Comparison of ENCODE assay signal across 20 cellular contexts in the genomic region with DNA sequence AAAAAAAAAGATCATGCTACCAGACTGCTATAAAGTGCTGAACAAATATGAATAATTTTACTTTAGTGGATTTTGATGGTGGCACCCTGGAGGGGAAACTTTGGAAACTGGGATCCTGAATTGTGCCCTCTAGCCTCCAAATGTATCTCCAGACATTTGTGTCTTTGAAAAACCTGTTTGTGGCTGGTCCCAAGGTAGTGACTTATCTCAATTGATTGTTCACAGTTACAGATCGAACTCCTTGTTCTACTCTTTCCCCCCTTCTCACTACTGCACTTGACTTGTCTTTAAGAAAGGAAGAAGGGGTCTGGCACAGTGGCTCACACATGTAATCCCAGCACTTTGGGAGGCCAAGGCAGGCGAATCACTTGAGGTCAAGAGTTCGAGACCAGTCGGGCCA. TPM values are rescaled to one million over a fixed set of nuclear protein-coding genes. Genes with fewer than 3 reads are reported as not detected.
A peak's percentile ranks its signal among the peaks of the same experiment; 100 is the strongest.
DNase-seq lines count a peak whose midpoint lies in the region; ATAC-seq, FAIRE-seq and TF ChIP-seq lines count a peak whose summit lies in the region.
"Had no signal": no experiment of that assay in that cellular context is flagged by ENCODE, and none has a peak within 500 bp of the region (broad histone marks: within the 10 kb centered on the region; RNA-seq: fewer than 3 reads in every experiment).

No MANE protein-coding gene starts in this region.

- H3K4me3 ChIP-seq in GM12878 (no peak overlapping the region), kidney (ENCODE audit: low read length in 2 of 2) (no peak overlapping the region), MG63 (no peak overlapping the region)
- H3K4me3 ChIP-seq: BLaER1 had no signal

- no peaks in the 10 kb centered on the region for H3K36me3 ChIP-seq in GM12878 (ENCODE audit: control insufficient read depth in 2 of 2, insufficient read depth in 2 of 2, low read length in 1 of 2)
- peaks cover 3 to 4% of the 10 kb centered on the region in 2 donors for H3K36me3 ChIP-seq in kidney (ENCODE audit: control insufficient read depth in 1 of 2, insufficient read depth in 2 of 2, low read length in 2 of 2)
- H3K36me3 ChIP-seq in MG63 = no peaks in the 10 kb centered on the region
- H3K36me3 ChIP-seq: BLaER1 had no signal

- RAD21 ChIA-PET in GM12878 (lab: Charles Lee; ENCODE audit: unreplicated experiment) = no interaction called here

- no peak overlapping the region for H2AFZ ChIP-seq in GM12878 (ENCODE audit: control insufficient read depth, low read depth, low read length)

- in situ Hi-C loops in GM12878 (cut with MboI) = no loop called here

- H3K27ac ChIP-seq in GM12878 (ENCODE audit: control insufficient read depth, insufficient read depth) = no peak overlapping the region
- no peak overlapping the region for H3K27ac ChIP-seq in kidney (ENCODE audit: low read depth in 2 of 2, low read length in 2 of 2)
- H3K27ac ChIP-seq: BLaER1, C4-2B had no signal

- intact Hi-C loops in GM12878 (cut with micrococcal nuclease; ENCODE audit: unreplicated experiment) = no loop called here
- intact Hi-C loops in kidney (cut with DNase I) = no loop called here

- no peak overlapping the region for H3K4me2 ChIP-seq in GM12878 (ENCODE audit: control insufficient read depth, insufficient read depth)
- H3K4me2 ChIP-seq: BLaER1 had no signal

- no peaks in the 10 kb centered on the region for H4K20me1 ChIP-seq in GM12878 (ENCODE audit: control insufficient read depth, insufficient read depth)
- H4K20me1 ChIP-seq: BLaER1 had no signal

- no TSS peak for BruUV-seq in GM12878 (replicated peaks; lab: Mats Ljungman, UMichigan)

- no peak for TF ChIP-seq RAD21 in GM12878 (IDR thresholded peaks at IDR 0.05; ENCODE audit: insufficient read depth, low read depth, low read length)

- FAIRE-seq in H54 (lab: Jason Lieb, UNC) = peak; percentile 15
- FAIRE-seq in GM12878 (lab: Jason Lieb, UNC) = peak; percentile 57
- FAIRE-seq in kidney (lab: Jason Lieb, UNC) = no peak
- FAIRE-seq: D721Med, G401.6, GM18507 had no signal

- no peak for TF ChIP-seq EP300 in GM12878 (IDR thresholded peaks at IDR 0.05; ENCODE audit: borderline replicate concordance in 1 of 2, control insufficient read depth in 1 of 2, low read depth in 2 of 2, low read length in 2 of 2)

- CTCF ChIA-PET in GM12878 (lab: Yijun Ruan, JAX) = no interaction called here

- TF ChIP-seq POLR2A in H54 (IDR thresholded peaks at IDR 0.05; ENCODE audit: low read depth, low read length) (no peak), GM12878 (IDR thresholded peaks at IDR 0.05; ENCODE audit: low read depth, low read length) (no peak)

- SMC1A ChIA-PET in GM12878 (lab: Charles Lee; ENCODE audit: uncharacterized antibody, unreplicated experiment) = no interaction called here

- no peak for TF ChIP-seq CTCF in GM12878 (IDR thresholded peaks at IDR 0.05 in 2 of 3, conservative IDR thresholded peaks at IDR 0.05 in 1 of 3; ENCODE audit: control insufficient read depth in 2 of 3, extremely low read depth in 1 of 3, insufficient read depth in 1 of 3, low read depth in 3 of 3, low read length in 3 of 3)
- TF ChIP-seq CTCF in kidney (IDR thresholded peaks at IDR 0.05; ENCODE audit: borderline replicate concordance, extremely low read depth, insufficient read depth) = no peak
- no peak for TF ChIP-seq CTCF in omental fat pad (IDR thresholded peaks at IDR 0.05)

- H3K4me1 ChIP-seq in GM12878 (ENCODE audit: control insufficient read depth, insufficient read depth, low read length) (no peaks in the 10 kb centered on the region), kidney (ENCODE audit: control insufficient read depth in 1 of 2, insufficient read depth in 1 of 2, low read depth in 1 of 2, low read length in 2 of 2) (no peaks in the 10 kb centered on the region)
- H3K4me1 ChIP-seq: BLaER1 had no signal

- H3K79me2 ChIP-seq in GM12878 (ENCODE audit: control insufficient read depth, insufficient read depth, low read length) = no peaks in the 10 kb centered on the region

- 53% methylated on average over 4 of the region's 4 CpGs for WGBS in GM12878 (ENCODE audit: insufficient coverage, insufficient replicate concordance, low lambda C conversion rate, missing lambda C conversion rate)

- POLR2A ChIA-PET in GM12878 (lab: Charles Lee) = no interaction called here

- no peaks in the 10 kb centered on the region; a peak in 1 of 4 replicates for H3K27me3 ChIP-seq in GM12878 (replicated peaks in 1 of 2; ENCODE audit: control insufficient read depth in 2 of 2, insufficient read depth in 2 of 2, low read length in 1 of 2)
- H3K27me3 ChIP-seq in MG63 = no peaks in the 10 kb centered on the region

- ATAC-seq in GM12878 (no peak), omental fat pad (ENCODE audit: low FRiP score) (no peak)
- ATAC-seq: CD8-positive, alpha-beta T cell had no signal

- no peaks in the 10 kb centered on the region for H3K9me3 ChIP-seq in GM12878 (replicated peaks; ENCODE audit: control insufficient read depth, insufficient read depth, low read length)
- no peaks in the 10 kb centered on the region for H3K9me3 ChIP-seq in kidney (ENCODE audit: control insufficient read depth in 1 of 2, low read length in 2 of 2)
- no peaks in the 10 kb centered on the region for H3K9me3 ChIP-seq in MG63
- H3K9me3 ChIP-seq: BLaER1 had no signal

- H3K9ac ChIP-seq in GM12878 (ENCODE audit: control insufficient read depth, insufficient read depth, low read length) (no peak overlapping the region), kidney (ENCODE audit: low read length in 2 of 2) (no peak overlapping the region)
- H3K9ac ChIP-seq: BLaER1 had no signal

- DNase-seq in H54 (ENCODE audit: insufficient read length, low spot score) (no peak), GM12878 (ENCODE audit: low read depth, low spot score) (no peak), kidney (peak; percentile 8), MG63 (no peak), omental fat pad (ENCODE audit: low spot score) (no peak), EL (no peak)
- DNase-seq: CD4-positive, CD25-positive, alpha-beta regulatory T cell; CD8-positive, alpha-beta T cell; DMS 273 treated with DMSO at 0.1 percent for 48 hours; DMS53; DMS79 treated with DMSO at 0.1 percent for 48 hours; GOT3; H7; HCEC 1CT had no signal

RNA-seq across cellular contexts. Expression of a gene that starts 10.5 kb away (rescaled TPM):
- 0.61 TPM in 1 of 2 replicates, not detected in the other for total RNA-seq in GM12878 (2013; cell fraction: nucleolus; rRNA removed)
- total RNA-seq in GM12878 (2014; rRNA removed) (not detected in 2 replicates), GM12878 (2014; rRNA removed; fragmentation: Illumina TruSeq; extraction: Trizol) (not detected in 2 replicates), GM12878 (2021) (not detected in 2 replicates), kidney (126 TPM), omental fat pad (10 to 100 TPM in 1 of 4 donors, 1 to 10 TPM in 3; 5.9 to 22.9 (median 7.3) TPM)
- polyA plus RNA-seq in GM12878 (2011; ENCODE audit: low read depth) = not detected
- polyA plus RNA-seq in GM12878 (2011; rRNA removed) (not detected in 2 replicates), GM12878 (2014; fragmentation: Illumina TruSeq; extraction: Trizol) (not detected in 2 replicates), GM12878 (2014; fragmentation: Nextera tagmentation; extraction: Ambion mirVana) (not detected), GM12878 (2014; rRNA removed) (not detected in 2 replicates), GM12878 (2016; fragmentation: Nextera tagmentation; extraction: Ambion mirVana) (not detected), kidney (ENCODE audit: insufficient read depth, low read depth, low replicate concordance) (56.9 TPM)
- not detected in 2 replicates for polyA plus RNA-seq in GM12878 (2011; cell fraction: cytosol; rRNA removed)
- polyA plus RNA-seq in GM12878 (2011; cell fraction: nucleus; rRNA removed) = not detected in 2 replicates
- polyA plus RNA-seq in GM12878 (2012) = 0.25 and 0.28 TPM in 2 replicates
- polyA minus RNA-seq in GM12878 (2011; rRNA and poly(A)+ RNA removed) = not detected in 2 replicates
- 2.7 TPM in 1 of 2 replicates, not detected in the other for polyA minus RNA-seq in GM12878 (2011; cell fraction: cytosol; rRNA and poly(A)+ RNA removed)
- polyA minus RNA-seq in GM12878 (2011; cell fraction: nucleus; rRNA and poly(A)+ RNA removed) = not detected in 2 replicates
- 0.10 TPM in 1 of 2 replicates, not detected in the other for total RNA-seq in MG63 (2014; rRNA removed; shearing (Covaris generic); ENCODE audit: low replicate concordance)
- total RNA-seq: CD4-positive, CD25-positive, alpha-beta regulatory T cell; CD8-positive, alpha-beta T cell; Daoy had no signal
- polyA plus RNA-seq: CD4-positive, CD25-positive, alpha-beta regulatory T cell had no signal

RNA-seq across cellular contexts. Expression of a gene that starts 24.5 kb away (rescaled TPM):
- 8.5 and 12.7 TPM in 2 replicates for total RNA-seq in GM12878 (2013; cell fraction: nucleolus; rRNA removed)
- total RNA-seq in GM12878 (2014; rRNA removed) = 3.0 and 3.8 TPM in 2 replicates
- total RNA-seq in GM12878 (2014; rRNA removed; fragmentation: Illumina TruSeq; extraction: Trizol) = 1.2 and 1.4 TPM in 2 replicates
- total RNA-seq in GM12878 (2021) = 2.9 and 3.3 TPM in 2 replicates
- 1.2 TPM for polyA plus RNA-seq in GM12878 (2011; ENCODE audit: low read depth)
- polyA plus RNA-seq in GM12878 (2011; rRNA removed) = 1.8 and 2.8 TPM in 2 replicates
- 4.7 and 4.8 TPM in 2 replicates for polyA plus RNA-seq in GM12878 (2011; cell fraction: cytosol; rRNA removed)
- polyA plus RNA-seq in GM12878 (2011; cell fraction: nucleus; rRNA removed) = 6.8 and 7.8 TPM in 2 replicates
- 2.4 and 3.6 TPM in 2 replicates for polyA plus RNA-seq in GM12878 (2012)
- polyA plus RNA-seq in GM12878 (2014; fragmentation: Illumina TruSeq; extraction: Trizol) = 0.65 and 1.4 TPM in 2 replicates
- under 1 TPM; 0.66 to 0.74 TPM for polyA plus RNA-seq in GM12878 (2014; fragmentation: Nextera tagmentation; extraction: Ambion mirVana)
- 4.4 and 6.0 TPM in 2 replicates for polyA plus RNA-seq in GM12878 (2014; rRNA removed)
- polyA plus RNA-seq in GM12878 (2016; fragmentation: Nextera tagmentation; extraction: Ambion mirVana) = 10 to 100 TPM in 1 of 2 experiments, 1 to 10 TPM in 1; 6.7 to 10.1 TPM
- 1.7 and 4.5 TPM in 2 replicates for polyA minus RNA-seq in GM12878 (2011; rRNA and poly(A)+ RNA removed)
- polyA minus RNA-seq in GM12878 (2011; cell fraction: cytosol; rRNA and poly(A)+ RNA removed) = 2.3 and 2.5 TPM in 2 replicates
- 6.0 and 6.7 TPM in 2 replicates for polyA minus RNA-seq in GM12878 (2011; cell fraction: nucleus; rRNA and poly(A)+ RNA removed)
- 23.6 TPM for total RNA-seq in kidney
- 20.4 TPM for polyA plus RNA-seq in kidney (ENCODE audit: insufficient read depth, low read depth, low replicate concordance)
- total RNA-seq in MG63 (2014; rRNA removed; shearing (Covaris generic); ENCODE audit: low replicate concordance) = 2.6 and 2.9 TPM in 2 replicates
- 10 to 100 TPM in 1 of 4 donors, 1 to 10 TPM in 3; 3.8 to 13.7 (median 6.3) TPM for total RNA-seq in omental fat pad

RNA-seq across cellular contexts. Expression of a gene that starts 26.3 kb away (rescaled TPM):
- not detected in 2 replicates for total RNA-seq in GM12878 (2013; cell fraction: nucleolus; rRNA removed)
- total RNA-seq in GM12878 (2014; rRNA removed) = not detected in 2 replicates
- not detected in 2 replicates for total RNA-seq in GM12878 (2014; rRNA removed; fragmentation: Illumina TruSeq; extraction: Trizol)
- 0.11 and 0.28 TPM in 2 replicates for total RNA-seq in GM12878 (2021)
- polyA plus RNA-seq in GM12878 (2011; ENCODE audit: low read depth) = 0.13 TPM
- 0.20 and 0.39 TPM in 2 replicates for polyA plus RNA-seq in GM12878 (2011; rRNA removed)
- polyA plus RNA-seq in GM12878 (2011; cell fraction: cytosol; rRNA removed) = 0.20 and 0.24 TPM in 2 replicates
- polyA plus RNA-seq in GM12878 (2011; cell fraction: nucleus; rRNA removed) = 0.31 and 0.85 TPM in 2 replicates
- 1.0 and 1.2 TPM in 2 replicates for polyA plus RNA-seq in GM12878 (2012)
- polyA plus RNA-seq in GM12878 (2014; fragmentation: Illumina TruSeq; extraction: Trizol) = not detected in 2 replicates
- polyA plus RNA-seq in GM12878 (2014; fragmentation: Nextera tagmentation; extraction: Ambion mirVana) = not detected
- 0.08 TPM in 1 of 2 replicates, not detected in the other for polyA plus RNA-seq in GM12878 (2014; rRNA removed)
- polyA plus RNA-seq in GM12878 (2016; fragmentation: Nextera tagmentation; extraction: Ambion mirVana) = under 1 TPM in 1 of 2 experiments, not detected in 1; 0.11 TPM
- polyA minus RNA-seq in GM12878 (2011; rRNA and poly(A)+ RNA removed) = not detected in 2 replicates
- polyA minus RNA-seq in GM12878 (2011; cell fraction: cytosol; rRNA and poly(A)+ RNA removed) = not detected in 2 replicates
- polyA minus RNA-seq in GM12878 (2011; cell fraction: nucleus; rRNA and poly(A)+ RNA removed) = 0.24 TPM in 1 of 2 replicates, not detected in the other
- total RNA-seq in kidney = 1.5 TPM
- polyA plus RNA-seq in kidney (ENCODE audit: insufficient read depth, low read depth, low replicate concordance) = 7.1 TPM
- 0.22 and 2.0 TPM in 2 replicates for total RNA-seq in MG63 (2014; rRNA removed; shearing (Covaris generic); ENCODE audit: low replicate concordance)
- under 1 TPM in 1 of 4 donors, not detected in 3; 0.46 TPM for total RNA-seq in omental fat pad
- total RNA-seq: CD4-positive, CD25-positive, alpha-beta regulatory T cell; CD8-positive, alpha-beta T cell; Daoy had no signal
- polyA plus RNA-seq: CD4-positive, CD25-positive, alpha-beta regulatory T cell had no signal

RNA-seq across cellular contexts. Expression of a gene that starts 26.8 kb away (rescaled TPM):
- 82.5 and 98.4 TPM in 2 replicates for total RNA-seq in GM12878 (2013; cell fraction: nucleolus; rRNA removed)
- total RNA-seq in GM12878 (2014; rRNA removed) (95.5 and 99.3 TPM in 2 replicates), GM12878 (2014; rRNA removed; fragmentation: Illumina TruSeq; extraction: Trizol) (37.9 and 40.5 TPM in 2 replicates), GM12878 (2021) (271 and 280 TPM in 2 replicates), kidney (278 TPM), omental fat pad (100 to 1,000 TPM in 1 of 4 donors, 10 to 100 TPM in 3; 65.6 to 101 (median 87.6) TPM)
- polyA plus RNA-seq in GM12878 (2011; ENCODE audit: low read depth) = 102 TPM
- polyA plus RNA-seq in GM12878 (2011; rRNA removed) (31.5 and 42.0 TPM in 2 replicates), GM12878 (2014; fragmentation: Illumina TruSeq; extraction: Trizol) (60.5 and 97.4 TPM in 2 replicates), GM12878 (2014; fragmentation: Nextera tagmentation; extraction: Ambion mirVana) (1 to 10 TPM; 1.1 to 5.2 TPM), GM12878 (2014; rRNA removed) (110 and 125 TPM in 2 replicates), GM12878 (2016; fragmentation: Nextera tagmentation; extraction: Ambion mirVana) (10 to 100 TPM; 42.0 to 46.1 TPM), kidney (ENCODE audit: insufficient read depth, low read depth, low replicate concordance) (182 TPM)
- polyA plus RNA-seq in GM12878 (2011; cell fraction: cytosol; rRNA removed) = 77.2 and 88.9 TPM in 2 replicates
- 270 and 309 TPM in 2 replicates for polyA plus RNA-seq in GM12878 (2011; cell fraction: nucleus; rRNA removed)
- 225 and 255 TPM in 2 replicates for polyA plus RNA-seq in GM12878 (2012)
- 47.5 and 73.1 TPM in 2 replicates for polyA minus RNA-seq in GM12878 (2011; rRNA and poly(A)+ RNA removed)
- polyA minus RNA-seq in GM12878 (2011; cell fraction: cytosol; rRNA and poly(A)+ RNA removed) = 83.8 and 90.2 TPM in 2 replicates
- polyA minus RNA-seq in GM12878 (2011; cell fraction: nucleus; rRNA and poly(A)+ RNA removed) = 53.7 and 95.3 TPM in 2 replicates
- total RNA-seq in MG63 (2014; rRNA removed; shearing (Covaris generic); ENCODE audit: low replicate concordance) = 93.3 and 256 TPM in 2 replicates

RNA-seq across cellular contexts. Expression of a gene that starts 34.1 kb away (rescaled TPM):
- total RNA-seq in GM12878 (2013; cell fraction: nucleolus; rRNA removed) = 4.9 and 5.2 TPM in 2 replicates
- total RNA-seq in GM12878 (2014; rRNA removed) (2.8 and 3.1 TPM in 2 replicates), GM12878 (2014; rRNA removed; fragmentation: Illumina TruSeq; extraction: Trizol) (1.5 and 2.1 TPM in 2 replicates), GM12878 (2021) (2.6 and 3.0 TPM in 2 replicates), kidney (4.1 TPM), omental fat pad (1 to 10 TPM in 3 of 4 donors, under 1 TPM in 1; 0.48 to 3.8 (median 1.6) TPM)
- polyA plus RNA-seq in GM12878 (2011; ENCODE audit: low read depth) = 0.60 TPM
- polyA plus RNA-seq in GM12878 (2011; rRNA removed) (1.2 and 2.3 TPM in 2 replicates), GM12878 (2014; fragmentation: Illumina TruSeq; extraction: Trizol) (0.35 and 1.6 TPM in 2 replicates), GM12878 (2014; fragmentation: Nextera tagmentation; extraction: Ambion mirVana) (1 to 10 TPM in 1 of 2 experiments, under 1 TPM in 1; 0.18 to 1.0 TPM), GM12878 (2014; rRNA removed) (3.7 and 4.7 TPM in 2 replicates), GM12878 (2016; fragmentation: Nextera tagmentation; extraction: Ambion mirVana) (1 to 10 TPM; 5.3 to 6.5 TPM), kidney (ENCODE audit: insufficient read depth, low read depth, low replicate concordance) (6.2 TPM)
- polyA plus RNA-seq in GM12878 (2011; cell fraction: cytosol; rRNA removed) = 2.6 and 3.6 TPM in 2 replicates
- polyA plus RNA-seq in GM12878 (2011; cell fraction: nucleus; rRNA removed) = 3.8 and 3.9 TPM in 2 replicates
- polyA plus RNA-seq in GM12878 (2012) = 1.5 and 2.2 TPM in 2 replicates
- 2.2 and 4.5 TPM in 2 replicates for polyA minus RNA-seq in GM12878 (2011; rRNA and poly(A)+ RNA removed)
- 1.3 and 1.5 TPM in 2 replicates for polyA minus RNA-seq in GM12878 (2011; cell fraction: cytosol; rRNA and poly(A)+ RNA removed)
- polyA minus RNA-seq in GM12878 (2011; cell fraction: nucleus; rRNA and poly(A)+ RNA removed) = 2.9 and 5.1 TPM in 2 replicates
- total RNA-seq in MG63 (2014; rRNA removed; shearing (Covaris generic); ENCODE audit: low replicate concordance) = 1.3 and 3.1 TPM in 2 replicates
